ENCODE assay signal across 32 cellular contexts in the genomic region with DNA sequence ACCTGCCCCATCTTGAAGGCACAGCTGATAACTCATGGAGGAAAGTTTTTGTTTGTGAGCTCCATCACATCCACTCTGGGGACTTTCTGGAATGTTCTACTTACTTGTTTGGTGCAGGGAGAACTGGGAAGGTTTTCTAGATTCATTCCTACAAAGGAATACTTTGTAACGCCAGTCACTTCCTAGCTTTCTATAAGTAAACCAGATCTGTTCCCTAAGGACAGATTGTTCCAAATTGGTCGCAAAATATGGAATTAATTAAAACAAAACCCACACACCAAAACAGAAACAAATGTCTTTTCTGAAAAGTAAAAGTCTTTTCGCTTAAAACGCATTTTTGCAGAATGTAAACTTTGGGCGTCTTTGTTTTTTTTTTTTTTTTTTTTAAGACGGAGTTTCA.
"Had no signal": no experiment of that assay in that cellular context is flagged by ENCODE, and none has a peak within 500 bp of the region (broad histone marks: within the 10 kb centered on the region; RNA-seq: fewer than 3 reads in every experiment).

No MANE protein-coding gene starts in this region.

- H3K36me3 ChIP-seq: brain microvascular endothelial cell, Peyer's patch had no signal

- H3K27me3 ChIP-seq: Peyer's patch had no signal

- H3K4me3 ChIP-seq: Peyer's patch had no signal

- DNase-seq: activated CD4-positive, alpha-beta memory T cell treated with anti-CD3 and anti-CD28 coated beads, Interleukin-2, amount 10 ng/mL, durations not matched to agents 7 days and 5 days; activated CD4-positive, alpha-beta T cell treated with anti-CD3 and anti-CD28 coated beads for 1 hour; activated CD4-positive, alpha-beta T cell treated with anti-CD3 and anti-CD28 coated beads for 48 hours; activated CD4-positive, CD25-positive, alpha-beta regulatory T cell; activated CD8-positive, alpha-beta memory T cell treated with anti-CD3 and anti-CD28 coated beads for 24 hours; activated CD8-positive, alpha-beta memory T cell treated with anti-CD3 and anti-CD28 coated beads, Interleukin-2, amount 10 ng/mL, durations not matched to agents 7 days and 5 days; activated CD8-positive, alpha-beta memory T cell treated with anti-CD3 and anti-CD28 coated beads, Interleukin-2, amount 50 U/mL, for 48 hours; activated effector memory CD4-positive, alpha-beta T cell treated with Interleukin-2 at 50 U/mL for 16 hours; activated naive CD4-positive, alpha-beta T cell treated with anti-CD3 and anti-CD28 coated beads, Interleukin-2, amount 10 ng/mL, durations not matched to agents 7 days and 5 days; activated naive CD8-positive, alpha-beta T cell treated with anti-CD3 and anti-CD28 coated beads, Interleukin-2, amount 50 U/mL, for 24 hours; activated T-cell treated with anti-CD3 and anti-CD28 coated beads, Interleukin-2, amount 50 U/mL, for 48 hours; amniotic stem cell; aorta; brain microvascular endothelial cell; central memory CD4-positive, alpha-beta T cell; NCI-H1092 treated with DMSO at 0.1 percent for 48 hours; NCI-H1417; NCI-H187 treated with DMSO at 0.1 percent for 48 hours; NCI-H2081; NCI-H226; NCI-H446 treated with DMSO at 0.1 percent for 48 hours; NCI-H524; NCI-H69; NCI-H82; PC-3; Peyer's patch; SIG-M5; SW 1271; T-helper 1 cell; T-helper 2 cell; T-helper 9 cell had no signal

- H3K9me3 ChIP-seq: Peyer's patch had no signal

- H3K4me1 ChIP-seq: Peyer's patch had no signal

- ATAC-seq: activated CD8-positive, alpha-beta memory T cell treated with anti-CD3 and anti-CD28 coated beads, Interleukin-2, amount 10 ng/mL, durations not matched to agents 7 days and 5 days; activated naive CD8-positive, alpha-beta T cell treated with anti-CD3 and anti-CD28 coated beads, Interleukin-2, amount 50 U/mL, for 24 hours; PC-3; Right ventricle myocardium inferior had no signal
